ENCODE assay signal across 8 cellular contexts in the genomic region with DNA sequence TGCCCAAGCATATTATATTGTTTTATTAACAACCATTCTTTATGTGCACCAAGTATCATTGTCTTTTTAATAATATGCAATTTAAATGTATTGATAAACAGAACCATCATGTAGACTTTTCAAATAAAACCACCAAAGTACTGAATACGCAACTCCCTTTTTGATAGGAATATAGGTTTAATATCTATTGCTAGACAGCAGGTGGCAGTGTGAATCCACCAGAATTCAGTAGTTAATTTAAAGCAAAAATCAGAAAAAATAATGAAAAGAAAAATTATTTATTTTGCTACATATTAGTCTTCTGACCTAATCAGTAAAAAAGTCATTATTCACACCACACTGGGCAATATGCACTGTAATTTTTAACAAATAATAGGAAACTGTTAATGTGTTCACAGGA.
DNase-seq lines count a peak whose midpoint lies in the region; ATAC-seq, FAIRE-seq and TF ChIP-seq lines count a peak whose summit lies in the region.

No MANE protein-coding gene starts in this region.

- POLR2A ChIA-PET in BJ (lab: Charles Lee): no interaction called here

- TF ChIP-seq CTCF in BJ (IDR thresholded peaks at IDR 0.05; ENCODE audit: insufficient read depth, low read depth, low read length): peak; percentile 48

- ATAC-seq in GM21786 (IDR thresholded peaks at IDR 0.05; ENCODE audit: unreplicated experiment): no peak

- H3K4me3 ChIP-seq in BJ (ENCODE audit: low read depth, low read length) (no peak overlapping the region), HAP-1 (no peak overlapping the region)

- no peaks in the 10 kb centered on the region for H3K4me1 ChIP-seq in HAP-1

- in situ Hi-C loops in HAP-1 (cut with MboI; ENCODE audit: low sequenced_read_pairs): loop anchor here (10.0 kb wide), 1 partner anchor 163 kb away; no protein-coding TSS in a partner anchor

- H3K36me3 ChIP-seq in BJ (ENCODE audit: control insufficient read depth, insufficient read depth, low read length) (no peaks in the 10 kb centered on the region), HAP-1 (replicated peaks) (no peaks in the 10 kb centered on the region)

- H3K9me3 ChIP-seq in HAP-1: no peaks in the 10 kb centered on the region

- CTCF ChIA-PET in BJ (lab: Yijun Ruan, JAX): interaction anchor here (0.8 to 1.0 kb wide), 3 partner anchors 10 to 327 kb away, joined by 3 to 6 read pairs (median 3); no protein-coding TSS in a partner anchor

- FAIRE-seq in TTC549 (lab: Jason Lieb, UNC): peak; percentile 93
- peak; percentile 93 for FAIRE-seq in islet of Langerhans (lab: Jason Lieb, UNC)

- DNase-seq in BJ (ENCODE audit: low read depth) (no peak), HAP-1 (ENCODE audit: low spot score in 2 of 2) (peak; percentile 27 to 40), NCI-H2081 (lab: John Stamatoyannopoulos, UW) (no peak)
- DNase-seq in effector CD4-positive, alpha-beta T cell: no peak
- DNase-seq in activated naive CD4-positive, alpha-beta T cell treated with Interleukin-2 at 50 U/mL for 16 hours: no peak

- H3K27me3 ChIP-seq in BJ (ENCODE audit: control insufficient read depth, insufficient read depth, low read length) (peaks cover 4% of the 10 kb centered on the region), HAP-1 (ENCODE audit: low read depth) (peaks cover 3% of the 10 kb centered on the region)

Comparison
In these comparisons a context has a peak if more than half of its experiments do, and no peak if none do; other contexts are left out.
1. DNase-seq: peak in HAP-1 (2 of 2); none in BJ (single experiment), effector CD4-positive, alpha-beta T cell (single experiment), activated naive CD4-positive, alpha-beta T cell treated with Interleukin-2 at 50 U/mL for 16 hours (single experiment) and NCI-H2081 (0 of 2).